Comparison of ENCODE assay signal across 29 cellular contexts in the genomic region with DNA sequence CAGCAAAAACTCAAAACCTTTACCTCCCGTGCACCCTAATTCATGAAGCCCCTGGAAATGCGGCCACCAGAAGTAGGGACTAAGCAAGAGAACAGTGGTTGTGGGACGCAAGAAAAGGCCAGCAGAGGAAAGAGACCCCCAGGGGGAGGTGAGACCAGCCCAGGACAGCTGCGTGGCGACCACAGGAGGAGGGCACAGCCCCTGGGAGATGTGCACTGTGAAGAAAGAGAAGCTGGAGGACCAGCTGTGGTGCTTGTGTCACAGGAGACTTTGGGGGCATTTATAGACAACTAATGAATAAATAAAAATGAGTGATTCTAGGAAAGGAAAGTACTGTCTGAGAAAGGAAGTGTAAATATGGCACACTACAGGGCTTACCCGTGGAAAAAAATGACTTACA.
"Had no signal": no experiment of that assay in that cellular context is flagged by ENCODE, and none has a peak within 500 bp of the region (broad histone marks: within the 10 kb centered on the region; RNA-seq: fewer than 3 reads in every experiment).

No MANE protein-coding gene starts in this region.

- H3K36me3 ChIP-seq: breast epithelium had no signal

- H3K9me3 ChIP-seq: breast epithelium had no signal

- H3K36me3 Mint-ChIP-seq: activated naive CD8-positive, alpha-beta T cell had no signal

- H3K4me1 Mint-ChIP-seq: activated CD4-positive, alpha-beta T cell treated with anti-CD3 and anti-CD28 coated beads for 36 hours; activated T-helper 17 cell treated with anti-CD3 and anti-CD28 coated beads, Interleukin-2, amount 50 U/mL, for 72 hours; T-cell had no signal

- ATAC-seq: activated CD4-positive, alpha-beta T cell treated with anti-CD3 and anti-CD28 coated beads for 36 hours; activated CD8-positive, alpha-beta T cell treated with anti-CD3 and anti-CD28 coated beads for 36 hours; activated T-helper 17 cell treated with anti-CD3 and anti-CD28 coated beads, Interleukin-2, amount 50 U/mL, for 72 hours; T-cell had no signal

- H3K4me3 ChIP-seq: breast epithelium, SK-N-MC had no signal

- H3K4me3 Mint-ChIP-seq: activated CD4-positive, alpha-beta T cell treated with anti-CD3 and anti-CD28 coated beads for 36 hours; activated CD8-positive, alpha-beta T cell treated with anti-CD3 and anti-CD28 coated beads for 36 hours; activated naive CD4-positive, alpha-beta T cell treated with anti-CD3 and anti-CD28 coated beads for 36 hours; activated naive CD8-positive, alpha-beta T cell; activated T-helper 17 cell treated with anti-CD3 and anti-CD28 coated beads, Interleukin-2, amount 50 U/mL, for 72 hours; T-cell had no signal

- H3K9me3 Mint-ChIP-seq: activated naive CD4-positive, alpha-beta T cell treated with anti-CD3 and anti-CD28 coated beads for 36 hours; activated T-helper 17 cell treated with anti-CD3 and anti-CD28 coated beads, Interleukin-2, amount 50 U/mL, for 72 hours had no signal

- H3K27me3 ChIP-seq: breast epithelium had no signal

- DNase-seq: activated CD4-positive, alpha-beta T cell treated with anti-CD3 and anti-CD28 coated beads for 36 hours; activated CD8-positive, alpha-beta T cell treated with anti-CD3 and anti-CD28 coated beads for 36 hours; activated gamma-delta T cell; activated naive CD4-positive, alpha-beta T cell treated with anti-CD3 and anti-CD28 coated beads for 36 hours; activated T-cell treated with anti-CD3 and anti-CD28 coated beads for 4 hours; activated T-cell treated with anti-CD3 and anti-CD28 coated beads, Interleukin-2, amount 50 U/mL, for 48 hours; anterior cingulate cortex; caudate nucleus; Kasumi-1; KBM-7; NCI-H1092 treated with DMSO at 0.1 percent for 48 hours; NCI-H1417 treated with DMSO at 0.1 percent for 48 hours; NCI-H1694; NCI-H2029; NCI-H2107; NCI-H2171 treated with DMSO at 0.1 percent for 48 hours; NCI-H226; NCI-H510A; NCI-H526 treated with DMSO at 0.1 percent for 48 hours; NCI-H82; SIG-M5; T-cell; T-helper 2 cell; T1000 had no signal

- H3K4me1 ChIP-seq: breast epithelium had no signal

- H3K27me3 Mint-ChIP-seq: activated CD4-positive, alpha-beta T cell treated with anti-CD3 and anti-CD28 coated beads for 36 hours; activated CD8-positive, alpha-beta T cell treated with anti-CD3 and anti-CD28 coated beads for 36 hours; activated naive CD8-positive, alpha-beta T cell; activated T-helper 17 cell treated with anti-CD3 and anti-CD28 coated beads, Interleukin-2, amount 50 U/mL, for 72 hours; T-cell had no signal

- H3K27ac ChIP-seq: breast epithelium, SK-N-MC, VCaP had no signal

- H3K27ac Mint-ChIP-seq: activated CD4-positive, alpha-beta T cell treated with anti-CD3 and anti-CD28 coated beads for 36 hours; activated CD8-positive, alpha-beta T cell treated with anti-CD3 and anti-CD28 coated beads for 36 hours; activated naive CD4-positive, alpha-beta T cell treated with anti-CD3 and anti-CD28 coated beads for 36 hours; activated naive CD8-positive, alpha-beta T cell; activated T-helper 17 cell treated with anti-CD3 and anti-CD28 coated beads, Interleukin-2, amount 50 U/mL, for 72 hours; T-cell had no signal
